Comparison of ENCODE assay signal across 12 cellular contexts in genomic region chr12:6644903-6645302, GRCh38. TPM values are rescaled to one million over a fixed set of nuclear protein-coding genes. Genes with fewer than 3 reads are reported as not detected.
DNase-seq lines count a peak whose midpoint lies in the region; ATAC-seq and TF ChIP-seq lines count a peak whose summit lies in the region.
"Had no signal": no experiment of that assay in that cellular context is flagged by ENCODE, and none has a peak within 500 bp of the region (broad histone marks: within the 10 kb centered on the region; RNA-seq: fewer than 3 reads in every experiment).

No MANE protein-coding gene starts in this region.

- H3K4me3 Mint-ChIP-seq in activated CD4-positive, alpha-beta memory T cell treated with anti-CD3 and anti-CD28 coated beads, Interleukin-2, amount 10 ng/mL, durations not matched to agents 7 days and 5 days = no peak overlapping the region
- H3K4me3 Mint-ChIP-seq: activated CD4-positive, alpha-beta T cell treated with anti-CD3 and anti-CD28 coated beads, Interleukin-2, amount 10 ng/mL, durations not matched to agents 24 days and 14 days had no signal

- peaks cover 12% of the 10 kb centered on the region for H3K4me1 Mint-ChIP-seq in activated CD4-positive, alpha-beta memory T cell treated with anti-CD3 and anti-CD28 coated beads, Interleukin-2, amount 10 ng/mL, durations not matched to agents 7 days and 5 days

- peaks cover 30% of the 10 kb centered on the region for H3K36me3 Mint-ChIP-seq in activated CD4-positive, alpha-beta memory T cell treated with anti-CD3 and anti-CD28 coated beads, Interleukin-2, amount 10 ng/mL, durations not matched to agents 7 days and 5 days (ENCODE audit: low read depth)

- H3K9me3 ChIP-seq in muscle layer of colon (ENCODE audit: low read length) = no peaks in the 10 kb centered on the region
- H3K9me3 ChIP-seq: Peyer's patch had no signal

- H3K27ac ChIP-seq in dorsolateral prefrontal cortex (peak overlapping the region in 21 of 59 donors; percentile 0 to 73 (median 48)), muscle layer of colon (ENCODE audit: low read depth, low read length) (peak overlapping the region; percentile 24)

- H3K4me3 ChIP-seq in HFF-Myc (replicated peaks; ENCODE audit: low read depth, low read length) (no peak overlapping the region), dorsolateral prefrontal cortex (no peak overlapping the region), muscle layer of colon (ENCODE audit: low read depth in 1 of 2, low read length in 2 of 2) (no peak overlapping the region)
- H3K4me3 ChIP-seq: Peyer's patch had no signal

- CTCF ChIA-PET in activated CD4-positive, alpha-beta memory T cell treated with anti-CD3 and anti-CD28 coated beads, Interleukin-2, amount 10 ng/mL, durations not matched to agents 7 days and 5 days (lab: Charles Lee) = interaction anchor here (0.5 to 0.9 kb wide), 2 partner anchors 39 to 168 kb away, joined by 3 to 4 read pairs; no protein-coding TSS in a partner anchor

- no peak overlapping the region for H3K9ac ChIP-seq in muscle layer of colon (ENCODE audit: low read length)

- H3K27me3 ChIP-seq in dorsolateral prefrontal cortex = no peaks in the 10 kb centered on the region
- no peaks in the 10 kb centered on the region for H3K27me3 ChIP-seq in muscle layer of colon (ENCODE audit: control insufficient read depth in 1 of 2, insufficient read depth in 2 of 2, low read length in 2 of 2)
- H3K27me3 ChIP-seq: Peyer's patch had no signal

- peaks cover 29% of the 10 kb centered on the region for H3K9me3 Mint-ChIP-seq in activated CD4-positive, alpha-beta memory T cell treated with anti-CD3 and anti-CD28 coated beads, Interleukin-2, amount 10 ng/mL, durations not matched to agents 7 days and 5 days
- H3K9me3 Mint-ChIP-seq: natural killer cell treated with Interleukin-12 subunit alpha and Interleukin-12 subunit beta and Interleukin-15 and Interleukin-18, amount 100 ng/mL, for 72 hours had no signal

- intact Hi-C loops in dorsolateral prefrontal cortex (cut with DNase I) = loop anchor here in 1 of 2 donors (1.0 kb wide), 1 partner anchor 27 kb away; no protein-coding TSS in a partner anchor

- ATAC-seq in GM21526 (IDR thresholded peaks at IDR 0.05; ENCODE audit: low FRiP score, unreplicated experiment) = no peak
- ATAC-seq: natural killer cell treated with Interleukin-12 subunit alpha and Interleukin-12 subunit beta and Interleukin-15 and Interleukin-18, amount 100 ng/mL, for 72 hours had no signal

- TF ChIP-seq CTCF in AG09319 (IDR thresholded peaks at IDR 0.05; ENCODE audit: low read depth, low read length) (peak; percentile 14), HFF-Myc (IDR thresholded peaks at IDR 0.05; ENCODE audit: low read depth, low read length, missing control alignments) (peak; percentile 6), dorsolateral prefrontal cortex (IDR thresholded peaks at IDR 0.05 in 54 of 56, conservative IDR thresholded peaks at IDR 0.05 in 2 of 56; ENCODE audit: low read depth in 1 of 56, partially characterized antibody in 56 of 56) (peak in 49 of 56 donors; percentile 11 to 64 (median 43))

- POLR2A ChIA-PET in activated CD4-positive, alpha-beta memory T cell treated with anti-CD3 and anti-CD28 coated beads, Interleukin-2, amount 10 ng/mL, durations not matched to agents 7 days and 5 days (lab: Charles Lee) = interaction anchor here (2.2 kb wide), 1 partner anchor 13 kb away, joined by 8 read pairs; no protein-coding TSS in a partner anchor

- no peak overlapping the region for H3K27ac Mint-ChIP-seq in activated CD4-positive, alpha-beta memory T cell treated with anti-CD3 and anti-CD28 coated beads, Interleukin-2, amount 10 ng/mL, durations not matched to agents 7 days and 5 days

- DNase-seq in AG09319 (ENCODE audit: extremely low read depth, low read depth) (no peak), HFF-Myc (ENCODE audit: extremely low read depth, low read depth) (no peak), dorsolateral prefrontal cortex (peak in 5 of 10 donors; percentile 45 to 73 (median 51)), AG20443 (ENCODE audit: low spot score) (no peak), kidney glomerular epithelial cell (lab: John Stamatoyannopoulos, UW) (no peak)
- DNase-seq in activated CD4-positive, alpha-beta memory T cell treated with anti-CD3 and anti-CD28 coated beads, Interleukin-2, amount 10 ng/mL, durations not matched to agents 7 days and 5 days = no peak
- DNase-seq: activated CD4-positive, alpha-beta T cell treated with anti-CD3 and anti-CD28 coated beads, Interleukin-2, amount 10 ng/mL, durations not matched to agents 24 days and 14 days; amniotic stem cell had no signal

- peaks cover 7% of the 10 kb centered on the region for H3K4me1 ChIP-seq in muscle layer of colon (ENCODE audit: insufficient read depth, low read length)

- H3K36me3 ChIP-seq in muscle layer of colon (ENCODE audit: insufficient read depth, low read length) = peaks cover 8% of the 10 kb centered on the region

- peaks cover 18% of the 10 kb centered on the region for H3K27me3 Mint-ChIP-seq in activated CD4-positive, alpha-beta memory T cell treated with anti-CD3 and anti-CD28 coated beads, Interleukin-2, amount 10 ng/mL, durations not matched to agents 7 days and 5 days
- H3K27me3 Mint-ChIP-seq: natural killer cell treated with Interleukin-12 subunit alpha and Interleukin-12 subunit beta and Interleukin-15 and Interleukin-18, amount 100 ng/mL, for 72 hours had no signal

RNA-seq across cellular contexts. Expression of gene ACRBP, which starts 2.3 kb away (rescaled TPM):
- total RNA-seq in dorsolateral prefrontal cortex = 1 to 10 TPM in 108 of 120 experiments, under 1 TPM in 11, not detected in 1; 0.40 to 8.0 (median 2.0) TPM
- total RNA-seq in activated CD4-positive, alpha-beta memory T cell treated with anti-CD3 and anti-CD28 coated beads, Interleukin-2, amount 10 ng/mL, durations not matched to agents 7 days and 5 days = 1 to 10 TPM; 1.8 TPM

RNA-seq across cellular contexts. Expression of gene LPAR5, which starts 9.1 kb away (rescaled TPM):
- 10 to 100 TPM in 4 of 120 experiments, 1 to 10 TPM in 114, under 1 TPM in 2; 0.83 to 12.5 (median 4.8) TPM for total RNA-seq in dorsolateral prefrontal cortex
- total RNA-seq in activated CD4-positive, alpha-beta memory T cell treated with anti-CD3 and anti-CD28 coated beads, Interleukin-2, amount 10 ng/mL, durations not matched to agents 7 days and 5 days = 1 to 10 TPM; 7.8 to 8.0 TPM

RNA-seq across cellular contexts. Expression of gene ING4, which starts 18.0 kb away (rescaled TPM):
- total RNA-seq in dorsolateral prefrontal cortex = 10 to 100 TPM; 45.0 to 72.1 (median 59.4) TPM
- total RNA-seq in activated CD4-positive, alpha-beta memory T cell treated with anti-CD3 and anti-CD28 coated beads, Interleukin-2, amount 10 ng/mL, durations not matched to agents 7 days and 5 days = 10 to 100 TPM; 32.2 to 33.8 TPM

RNA-seq across cellular contexts. Expression of gene CHD4, which starts 37.7 kb away (rescaled TPM):
- 100 to 1,000 TPM; 139 to 266 (median 179) TPM for total RNA-seq in dorsolateral prefrontal cortex
- 100 to 1,000 TPM; 223 to 234 TPM for total RNA-seq in activated CD4-positive, alpha-beta memory T cell treated with anti-CD3 and anti-CD28 coated beads, Interleukin-2, amount 10 ng/mL, durations not matched to agents 7 days and 5 days

RNA-seq across cellular contexts. Expression of gene ZNF384, which starts 44.3 kb away (rescaled TPM):
- 10 to 100 TPM; 37.7 to 73.6 (median 53.6) TPM for total RNA-seq in dorsolateral prefrontal cortex
- total RNA-seq in activated CD4-positive, alpha-beta memory T cell treated with anti-CD3 and anti-CD28 coated beads, Interleukin-2, amount 10 ng/mL, durations not matched to agents 7 days and 5 days = 10 to 100 TPM; 69.5 to 78.1 TPM
